25 cellular contexts compared by ENCODE assay signal in genomic region chr2:3298201-3298600, GRCh38.
"Had no signal": no experiment of that assay in that cellular context is flagged by ENCODE, and none has a peak within 500 bp of the region (broad histone marks: within the 10 kb centered on the region; RNA-seq: fewer than 3 reads in every experiment).

No MANE protein-coding gene starts in this region.

- H3K36me3 Mint-ChIP-seq: activated CD8-positive, alpha-beta memory T cell treated with anti-CD3 and anti-CD28 coated beads, Interleukin-2, amount 10 ng/mL, durations not matched to agents 7 days and 5 days had no signal

- H3K27me3 Mint-ChIP-seq: activated B cell treated with CpG ODN at 0.5 μM for 24 hours; activated CD4-positive, alpha-beta T cell treated with anti-CD3 and anti-CD28 coated beads, Interleukin-2, amount 10 ng/mL, durations not matched to agents 24 days and 14 days; activated CD8-positive, alpha-beta memory T cell treated with anti-CD3 and anti-CD28 coated beads, Interleukin-2, amount 10 ng/mL, durations not matched to agents 7 days and 5 days; activated naive CD8-positive, alpha-beta T cell treated with anti-CD3 and anti-CD28 coated beads for 36 hours; activated T-cell treated with anti-CD3 and anti-CD28 coated beads, Interleukin-2, amount 50 U/mL, for 24 hours; T-helper 17 cell had no signal

- H3K9me3 Mint-ChIP-seq: activated B cell treated with CpG ODN at 0.5 μM for 24 hours; activated CD4-positive, alpha-beta T cell treated with anti-CD3 and anti-CD28 coated beads, Interleukin-2, amount 10 ng/mL, durations not matched to agents 24 days and 14 days; activated naive CD8-positive, alpha-beta T cell treated with anti-CD3 and anti-CD28 coated beads for 36 hours; activated T-cell treated with anti-CD3 and anti-CD28 coated beads, Interleukin-2, amount 50 U/mL, for 24 hours had no signal

- H3K27ac Mint-ChIP-seq: activated B cell treated with CpG ODN at 0.5 μM for 24 hours; activated CD4-positive, alpha-beta T cell treated with anti-CD3 and anti-CD28 coated beads, Interleukin-2, amount 10 ng/mL, durations not matched to agents 24 days and 14 days; activated CD8-positive, alpha-beta memory T cell treated with anti-CD3 and anti-CD28 coated beads, Interleukin-2, amount 10 ng/mL, durations not matched to agents 7 days and 5 days; activated naive CD8-positive, alpha-beta T cell treated with anti-CD3 and anti-CD28 coated beads for 36 hours; activated T-cell treated with anti-CD3 and anti-CD28 coated beads, Interleukin-2, amount 50 U/mL, for 24 hours; T-helper 17 cell had no signal

- H3K4me3 Mint-ChIP-seq: activated B cell treated with CpG ODN at 0.5 μM for 24 hours; activated CD4-positive, alpha-beta T cell treated with anti-CD3 and anti-CD28 coated beads, Interleukin-2, amount 10 ng/mL, durations not matched to agents 24 days and 14 days; activated CD8-positive, alpha-beta memory T cell treated with anti-CD3 and anti-CD28 coated beads, Interleukin-2, amount 10 ng/mL, durations not matched to agents 7 days and 5 days; activated naive CD8-positive, alpha-beta T cell treated with anti-CD3 and anti-CD28 coated beads for 36 hours; activated T-cell treated with anti-CD3 and anti-CD28 coated beads, Interleukin-2, amount 50 U/mL, for 24 hours; T-helper 17 cell had no signal

- H3K4me1 Mint-ChIP-seq: activated CD4-positive, alpha-beta T cell treated with anti-CD3 and anti-CD28 coated beads, Interleukin-2, amount 10 ng/mL, durations not matched to agents 24 days and 14 days had no signal

- DNase-seq: activated CD4-positive, alpha-beta T cell treated with anti-CD3 and anti-CD28 coated beads for 1 hour; activated CD4-positive, alpha-beta T cell treated with anti-CD3 and anti-CD28 coated beads, Interleukin-2, amount 10 ng/mL, durations not matched to agents 24 days and 14 days; activated CD4-positive, alpha-beta T cell treated with anti-CD3 and anti-CD28 coated beads, Interleukin-2, amount 50 U/mL, for 48 hours; activated CD8-positive, alpha-beta memory T cell treated with anti-CD3 and anti-CD28 coated beads, Interleukin-2, amount 10 ng/mL, durations not matched to agents 7 days and 5 days; activated naive CD4-positive, alpha-beta T cell treated with Interleukin-2 at 50 U/mL for 16 hours; activated naive CD8-positive, alpha-beta T cell treated with anti-CD3 and anti-CD28 coated beads for 36 hours; anterior cingulate cortex; cerebellar nuclear complex; Karpas-422; MM.1S; NCI-H1105; NCI-H1436 treated with DMSO at 0.1 percent for 48 hours; NCI-H187; NCI-H2081 treated with DMSO at 0.1 percent for 48 hours; NCI-H446 treated with DMSO at 0.1 percent for 48 hours; NCI-H526 treated with DMSO at 0.1 percent for 48 hours; NCI-H82; RPMI8226; T-helper 17 cell; T-helper 9 cell had no signal

- H3K4me3 ChIP-seq: K562 had no signal

- ATAC-seq: activated CD8-positive, alpha-beta memory T cell treated with anti-CD3 and anti-CD28 coated beads, Interleukin-2, amount 10 ng/mL, durations not matched to agents 7 days and 5 days; K562; Panc1; Right ventricle myocardium inferior; T-helper 17 cell had no signal
